27 cellular contexts compared by ENCODE assay signal in the genomic region with DNA sequence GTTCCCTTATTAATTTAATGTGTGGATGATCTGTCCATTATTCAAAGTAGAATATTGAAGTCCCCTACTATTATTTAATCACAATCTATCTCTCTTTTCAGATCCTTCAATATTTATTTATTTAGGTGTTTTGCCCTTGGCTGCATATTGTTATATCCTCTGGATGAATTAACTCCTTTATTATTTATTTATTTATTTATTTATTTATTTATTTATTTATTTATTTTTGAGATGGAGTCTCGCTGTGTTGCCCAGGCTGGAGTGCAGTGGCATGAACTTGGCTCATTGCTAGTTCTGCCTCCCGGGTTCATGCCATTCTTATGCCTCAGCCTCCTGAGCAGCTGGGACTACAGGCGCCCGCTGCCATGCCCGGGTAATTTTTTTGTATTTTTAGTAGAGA.
"Had no signal": no experiment of that assay in that cellular context is flagged by ENCODE, and none has a peak within 500 bp of the region (broad histone marks: within the 10 kb centered on the region; RNA-seq: fewer than 3 reads in every experiment).

No MANE protein-coding gene starts in this region.

- DNase-seq: stimulated activated CD4-positive, alpha-beta T cell treated with anti-CD3 and anti-CD28 coated beads, Interleukin-2, amount 100 ng/mL, for 48 hours; stimulated activated CD4-positive, alpha-beta T cell treated with anti-CD3 and anti-CD28 coated beads, Interleukin-4, amount 100 ng/mL, for 1 hour; stimulated activated CD4-positive, alpha-beta T cell treated with anti-CD3 and anti-CD28 coated beads, Interleukin-4, amount 100 ng/mL, for 24 hours; stimulated activated CD4-positive, alpha-beta T cell treated with anti-CD3 and anti-CD28 coated beads, Interleukin-4, amount 100 ng/mL, for 4 hours; stimulated activated CD8-positive, alpha-beta memory T cell treated with anti-CD3 and anti-CD28 coated beads, Interleukin-4, amount 100 ng/mL, for 48 hours; stimulated activated naive B cell treated with anti-CD40 and anti-IgM and Interleukin-4, amounts not matched to agents 10 μg/mL and 1 μg/mL and 100 μg/mL, for 72 hours; stimulated activated naive CD4-positive, alpha-beta T cell; stimulated activated naive CD4-positive, alpha-beta T cell treated with Interleukin-2 at 50 U/mL for 16 hours; stimulated activated naive CD8-positive, alpha-beta T cell treated with anti-CD3 and anti-CD28 coated beads, Interleukin-15, amount 100 ng/mL, for 72 hours; stimulated activated naive CD8-positive, alpha-beta T cell treated with anti-CD3 and anti-CD28 coated beads, Interleukin-15, Interleukin-2, amounts not matched to agents 100 U/mL and 50 U/mL, for 24 hours; stomach; substantia nigra; testis; thyroid gland; tibial artery; transverse colon; trophoblast cell; upper lobe of left lung; upper lobe of right lung; uterus had no signal

- H3K9me3 ChIP-seq: suprapubic skin, testis, thoracic aorta, thyroid gland, tibial artery, tibial nerve, transverse colon, upper lobe of left lung, upper lobe of right lung, uterus, vagina had no signal

- H3K4me1 ChIP-seq: stomach, suprapubic skin, testis, thyroid gland, tibial artery, tibial nerve, transverse colon, upper lobe of left lung, upper lobe of right lung, uterus, vagina had no signal

- H3K36me3 ChIP-seq: stomach, suprapubic skin, thoracic aorta, thyroid gland, tibial artery, tibial nerve, transverse colon, upper lobe of left lung, upper lobe of right lung, uterus, vagina had no signal

- H3K27ac ChIP-seq: stomach, suprapubic skin, testis, thoracic aorta, thyroid gland, tibial artery, tibial nerve, transverse colon, upper lobe of left lung, upper lobe of right lung, uterus, vagina had no signal

- H3K27me3 ChIP-seq: stomach, suprapubic skin, testis, thyroid gland, tibial artery, tibial nerve, transverse colon, upper lobe of left lung, upper lobe of right lung, uterus, vagina had no signal

- H3K4me3 ChIP-seq: stomach, suprapubic skin, testis, thoracic aorta, thyroid gland, tibial artery, tibial nerve, transverse colon, upper lobe of left lung, upper lobe of right lung, uterus, vagina had no signal

- FAIRE-seq: urothelium cell line had no signal

- ATAC-seq: stimulated activated effector memory CD8-positive, alpha-beta T cell treated with anti-CD3 and anti-CD28 coated beads, Interleukin-12 subunit alpha, Interleukin-12 subunit beta, amount 100 ng/mL, for 72 hours; stimulated activated memory B cell treated with anti-CD40 and anti-IgM and Interleukin-4, amounts not matched to agents 10 μg/mL and 1 μg/mL and 100 μg/mL, for 72 hours; stimulated activated naive B cell treated with anti-CD40 and anti-IgM and Interleukin-4, amounts not matched to agents 10 μg/mL and 1 μg/mL and 100 μg/mL, for 72 hours; stimulated activated naive CD8-positive, alpha-beta T cell treated with anti-CD3 and anti-CD28 coated beads, Interleukin-15, amount 100 ng/mL, for 72 hours; stimulated activated naive CD8-positive, alpha-beta T cell treated with anti-CD3 and anti-CD28 coated beads, Interleukin-15, Interleukin-2, amounts not matched to agents 100 U/mL and 50 U/mL, for 24 hours; upper lobe of right lung had no signal
